8 cellular contexts compared by ENCODE assay signal in the genomic region with DNA sequence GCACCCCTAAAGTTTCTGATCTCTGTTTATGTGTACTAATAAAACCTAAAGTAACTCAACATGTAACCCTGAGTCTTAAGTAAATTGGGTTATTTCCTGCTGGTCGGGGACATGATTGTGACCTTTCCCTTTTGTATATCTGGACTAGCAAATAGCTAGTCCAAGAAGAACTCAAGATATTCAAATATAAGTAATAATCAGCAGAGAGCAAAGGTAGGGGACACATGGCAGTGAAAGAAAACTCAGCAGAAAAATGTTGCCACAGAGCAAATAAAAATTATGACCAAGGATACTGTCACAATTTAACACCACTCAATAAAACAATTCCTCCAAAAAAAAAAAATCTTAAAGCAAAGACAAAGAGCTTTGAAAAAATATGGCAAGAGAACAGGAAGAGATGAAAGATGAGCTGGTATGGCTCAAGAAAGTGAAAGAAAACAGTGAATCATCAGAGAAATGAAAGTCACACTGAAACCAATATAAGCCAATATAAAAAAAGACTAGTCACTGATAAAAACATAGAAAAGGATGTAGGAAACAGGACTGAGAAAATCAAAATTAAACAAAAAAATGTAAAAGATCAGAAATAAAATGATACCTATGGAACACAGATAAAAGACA. TPM values are rescaled to one million over a fixed set of nuclear protein-coding genes. Genes with fewer than 3 reads are reported as not detected.
A peak's percentile ranks its signal among the peaks of the same experiment; 100 is the strongest.
DNase-seq lines count a peak whose midpoint lies in the region; ATAC-seq, FAIRE-seq and TF ChIP-seq lines count a peak whose summit lies in the region.

No MANE protein-coding gene starts in this region.

- peak; percentile 75 for ATAC-seq in HG03103 (IDR thresholded peaks at IDR 0.05; ENCODE audit: low read depth, unreplicated experiment)

- H4K20me1 ChIP-seq in astrocyte (ENCODE audit: insufficient read depth, low read length), result no peaks in the 10 kb centered on the region

- no peak for TF ChIP-seq CTCF in astrocyte (IDR thresholded peaks at IDR 0.05; ENCODE audit: insufficient read depth, low read depth, low read length)

- H3K9me3 ChIP-seq in astrocyte (ENCODE audit: insufficient read depth, low read depth, low read length), result no peaks in the 10 kb centered on the region
- H3K9me3 ChIP-seq in HAP-1, result no peaks in the 10 kb centered on the region

- no peak overlapping the region for H3K27ac Mint-ChIP-seq in astrocyte (ENCODE audit: unreplicated experiment)

- peaks cover 4% of the 10 kb centered on the region for H3K4me1 Mint-ChIP-seq in astrocyte (ENCODE audit: low read depth, unreplicated experiment)

- no peak overlapping the region for H3K4me3 ChIP-seq in astrocyte (ENCODE audit: insufficient read depth, low read depth, low read length)
- no peak overlapping the region for H3K4me3 ChIP-seq in HAP-1

- no peaks in the 10 kb centered on the region for H3K9me3 Mint-ChIP-seq in astrocyte (ENCODE audit: unreplicated experiment)

- H3K9ac ChIP-seq in astrocyte (ENCODE audit: low read length), result peak overlapping the region; percentile 11

- FAIRE-seq in GM19239 (lab: Jason Lieb, UNC), result peak; percentile 91
- FAIRE-seq in astrocyte (lab: Jason Lieb, UNC), result no peak

- no peaks in the 10 kb centered on the region for H3K79me2 ChIP-seq in astrocyte (ENCODE audit: insufficient read depth, low read length)

- DNase-seq in AG08396 (ENCODE audit: low spot score), result peak; percentile 26
- peak; percentile 17 for DNase-seq in GM19239 (ENCODE audit: insufficient read length, low spot score)
- peak; percentile 39 for DNase-seq in astrocyte (ENCODE audit: low read depth)
- no peak for DNase-seq in UCSD-AML1 (lab: John Stamatoyannopoulos, UW; ENCODE audit: unreplicated experiment)
- no peak for DNase-seq in GOT3 (lab: John Stamatoyannopoulos, UW)
- DNase-seq in HAP-1 (ENCODE audit: low spot score in 2 of 2), result no peak
- no peak for DNase-seq in NCI-H446 treated with DMSO at 0.1 percent for 48 hours (lab: John Stamatoyannopoulos, UW)

- in situ Hi-C loops in HAP-1 (cut with MboI; ENCODE audit: low sequenced_read_pairs), result no loop called here

- H3K27me3 ChIP-seq in astrocyte (ENCODE audit: insufficient read depth, low read length) (no peaks in the 10 kb centered on the region), HAP-1 (ENCODE audit: low read depth) (no peaks in the 10 kb centered on the region)

- no peaks in the 10 kb centered on the region for H3K27me3 Mint-ChIP-seq in astrocyte (ENCODE audit: low read depth, unreplicated experiment)

- peak overlapping the region; percentile 38 for H3K27ac ChIP-seq in astrocyte (ENCODE audit: low read depth, low read length)

- H2AFZ ChIP-seq in astrocyte (ENCODE audit: low read depth, low read length), result no peak overlapping the region

- H3K36me3 ChIP-seq in astrocyte (ENCODE audit: insufficient read depth, low read length) (peaks cover 22% of the 10 kb centered on the region), HAP-1 (replicated peaks) (peaks cover 43% of the 10 kb centered on the region)

- H3K4me1 ChIP-seq in astrocyte (ENCODE audit: insufficient read depth, low read length) (peaks cover 3% of the 10 kb centered on the region), HAP-1 (no peaks in the 10 kb centered on the region)

- H3K4me2 ChIP-seq in astrocyte (ENCODE audit: low read length), result peak overlapping the region; percentile 60

- H3K4me3 Mint-ChIP-seq in astrocyte (ENCODE audit: unreplicated experiment), result no peak overlapping the region

- no peaks in the 10 kb centered on the region for H3K36me3 Mint-ChIP-seq in astrocyte (ENCODE audit: low read depth, unreplicated experiment)

RNA-seq across cellular contexts. Expression of a gene that starts 43.5 kb away (rescaled TPM):
- 19.5 and 23.1 TPM in 2 replicates for total RNA-seq in astrocyte

RNA-seq across cellular contexts. Expression of a gene that starts 51.5 kb away (rescaled TPM):
- 38.1 and 41.9 TPM in 2 replicates for total RNA-seq in astrocyte

Comparison
In these comparisons a context has a peak if more than half of its experiments do, and no peak if none do; other contexts are left out.
1. DNase-seq: peak in AG08396 (single experiment), GM19239 (single experiment) and astrocyte (single experiment); none in UCSD-AML1 (single experiment), GOT3 (single experiment), HAP-1 (0 of 2) and NCI-H446 treated with DMSO at 0.1 percent for 48 hours (single experiment).